Comparison of ENCODE assay signal across 8 cellular contexts in the genomic region with DNA sequence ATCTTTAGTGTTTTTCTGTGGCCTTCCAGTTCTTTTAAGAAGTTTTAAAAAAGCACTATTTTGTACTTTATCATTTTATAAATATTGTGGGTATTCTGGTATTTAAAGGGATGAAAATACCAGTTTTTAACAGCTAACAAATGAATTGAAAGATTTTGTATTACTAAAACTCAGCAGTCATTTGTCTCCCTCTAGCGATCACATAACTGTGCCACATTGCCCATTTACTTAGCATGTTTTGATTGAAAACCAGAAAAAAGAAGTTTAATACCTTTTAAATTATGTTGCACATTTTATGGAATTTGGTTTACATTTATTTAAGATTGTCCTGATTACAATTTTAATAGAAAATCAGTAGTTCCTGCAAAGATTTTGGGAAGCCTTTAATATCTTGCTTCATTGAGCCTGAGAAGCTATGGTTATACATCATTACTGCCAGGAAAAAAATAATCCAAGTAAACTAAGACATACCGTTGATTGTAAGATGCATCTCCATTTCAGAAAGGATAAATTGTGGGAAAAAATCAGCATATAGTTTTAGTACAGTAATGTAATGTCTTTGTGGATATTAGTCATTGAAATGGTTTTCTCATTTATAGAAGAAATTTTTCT. TPM values are rescaled to one million over a fixed set of nuclear protein-coding genes. Genes with fewer than 3 reads are reported as not detected.
DNase-seq lines count a peak whose midpoint lies in the region; ATAC-seq, FAIRE-seq and TF ChIP-seq lines count a peak whose summit lies in the region.
"Had no signal": no experiment of that assay in that cellular context is flagged by ENCODE, and none has a peak within 500 bp of the region (broad histone marks: within the 10 kb centered on the region; RNA-seq: fewer than 3 reads in every experiment).

No MANE protein-coding gene starts in this region.

- no peaks in the 10 kb centered on the region for H3K27me3 ChIP-seq in spleen (replicated peaks in 1 of 7)

- DNase-seq in H54 (ENCODE audit: insufficient read length, low spot score) (no peak), RKO (ENCODE audit: low spot score) (peak; percentile 46), fibroblast of villous mesenchyme (ENCODE audit: low read depth) (peak; percentile 63), spleen (no peak), HuH-7.5 (ENCODE audit: low spot score) (no peak), KG1 (lab: John Stamatoyannopoulos, UW) (no peak)
- DNase-seq: NCI-H2107 had no signal

- H3K27ac ChIP-seq in spleen: no peak overlapping the region

- peak; percentile 94 for FAIRE-seq in H54 (lab: Jason Lieb, UNC)

- peaks cover 0 to 60% (median 21%) of the 10 kb centered on the region in 6 donors for H3K36me3 ChIP-seq in spleen

- H3K4me3 ChIP-seq in fibroblast of villous mesenchyme (ENCODE audit: low read depth, low read length) (no peak overlapping the region), spleen (no peak overlapping the region)

- H3K9me3 ChIP-seq in spleen: no peaks in the 10 kb centered on the region

- intact Hi-C loops in spleen (cut with DNase I; ENCODE audit: low total_unique reads): no loop called here

- peaks cover 0 to 6% (median 0%) of the 10 kb centered on the region in 6 donors for H3K4me1 ChIP-seq in spleen

- TF ChIP-seq POLR2A in H54 (IDR thresholded peaks at IDR 0.05; ENCODE audit: low read depth, low read length): no peak
- TF ChIP-seq POLR2A in spleen (IDR thresholded peaks at IDR 0.05): no peak

- WGBS in spleen, 5 donors: 59 to 69% (median 66%) methylated on average over 2 of the region's 2 CpGs

- ATAC-seq in HG02763 (IDR thresholded peaks at IDR 0.05; ENCODE audit: unreplicated experiment): no peak

- peak; percentile 68 for TF ChIP-seq CTCF in fibroblast of villous mesenchyme (IDR thresholded peaks at IDR 0.05; ENCODE audit: insufficient read depth, low read depth, low read length)
- TF ChIP-seq CTCF in spleen (IDR thresholded peaks at IDR 0.05 in 8 of 11, conservative IDR thresholded peaks at IDR 0.05 in 3 of 11): peak in 8 of 11 experiments; percentile 8 to 45 (median 34)

RNA-seq across cellular contexts. Expression of gene TAX1BP1, which starts 34.9 kb away (rescaled TPM):
- total RNA-seq in fibroblast of villous mesenchyme (70.9 and 99.7 TPM in 2 replicates), spleen (100 to 1,000 TPM in 5 of 7 donors, 10 to 100 TPM in 2; 87.6 to 146 (median 115) TPM)
- polyA plus RNA-seq in spleen: 10 to 100 TPM; 28.6 to 48.7 (median 39.9) TPM

Comparison
In these comparisons a context has a peak if more than half of its experiments do, and no peak if none do; other contexts are left out.
1. DNase-seq: peak in RKO (single experiment) and fibroblast of villous mesenchyme (single experiment); none in H54 (single experiment), spleen (single experiment), HuH-7.5 (single experiment) and KG1 (single experiment).